1 cellular context compared by ENCODE assay signal in genomic region chr16:54422569-54422978, GRCh38.
TF ChIP-seq lines count a peak whose summit lies in the region.

No MANE protein-coding gene starts in this region.

TF ChIP-seq in HEK293, 187 proteins besides CTCF, POLR2A, EP300 and RAD21 (continued from another document):
- no peak for TF ChIP-seq ZBTB49 (tag by site-specific recombination; IDR thresholded peaks at IDR 0.05; ENCODE audit: low read depth)
- no peak for TF ChIP-seq SP7 (tag by site-specific recombination; IDR thresholded peaks at IDR 0.05)
